In genomic region chr3:167031364-167032049, GRCh38 we compare ENCODE assay signal across 12 cellular contexts.
"Had no signal": no experiment of that assay in that cellular context is flagged by ENCODE, and none has a peak within 500 bp of the region (broad histone marks: within the 10 kb centered on the region; RNA-seq: fewer than 3 reads in every experiment).

No MANE protein-coding gene starts in this region.

- H3K27me3 Mint-ChIP-seq: activated CD4-positive, alpha-beta T cell treated with anti-CD3 and anti-CD28 coated beads, Interleukin-2, amount 10 ng/mL, durations not matched to agents 24 days and 14 days; stimulated activated naive CD8-positive, alpha-beta T cell treated with anti-CD3 and anti-CD28 coated beads, Interleukin-15, amount 100 ng/mL, for 72 hours had no signal

- H3K9me3 ChIP-seq: ascending aorta, prostate gland, spleen, upper lobe of left lung had no signal

- H3K4me1 Mint-ChIP-seq: activated CD4-positive, alpha-beta T cell treated with anti-CD3 and anti-CD28 coated beads, Interleukin-2, amount 10 ng/mL, durations not matched to agents 24 days and 14 days; stimulated activated naive CD8-positive, alpha-beta T cell treated with anti-CD3 and anti-CD28 coated beads, Interleukin-15, amount 100 ng/mL, for 72 hours had no signal

- H3K4me1 ChIP-seq: ascending aorta, prostate gland, spleen, upper lobe of left lung had no signal

- H3K9me3 Mint-ChIP-seq: activated CD4-positive, alpha-beta T cell treated with anti-CD3 and anti-CD28 coated beads, Interleukin-2, amount 10 ng/mL, durations not matched to agents 24 days and 14 days had no signal

- ATAC-seq: sciatic nerve; stimulated activated naive CD8-positive, alpha-beta T cell treated with anti-CD3 and anti-CD28 coated beads, Interleukin-15, amount 100 ng/mL, for 72 hours had no signal

- H3K27ac ChIP-seq: ascending aorta, cardiac muscle cell, dorsolateral prefrontal cortex, prostate gland, spleen, upper lobe of left lung had no signal

- H3K27me3 ChIP-seq: ascending aorta, cardiac muscle cell, spleen, upper lobe of left lung had no signal

- H3K4me3 ChIP-seq: ascending aorta, cardiac muscle cell, dorsolateral prefrontal cortex, prostate gland, spleen, upper lobe of left lung had no signal

- H3K36me3 ChIP-seq: ascending aorta, cardiac muscle cell, prostate gland, spleen, upper lobe of left lung had no signal

- H3K4me3 Mint-ChIP-seq: activated CD4-positive, alpha-beta T cell treated with anti-CD3 and anti-CD28 coated beads, Interleukin-2, amount 10 ng/mL, durations not matched to agents 24 days and 14 days; stimulated activated naive CD8-positive, alpha-beta T cell treated with anti-CD3 and anti-CD28 coated beads, Interleukin-15, amount 100 ng/mL, for 72 hours had no signal

- DNase-seq: activated CD4-positive, alpha-beta T cell treated with anti-CD3 and anti-CD28 coated beads, Interleukin-2, amount 10 ng/mL, durations not matched to agents 24 days and 14 days; activated CD4-positive, CD25-positive, alpha-beta regulatory T cell; activated CD8-positive, alpha-beta memory T cell treated with anti-CD3 and anti-CD28 coated beads for 24 hours; activated naive CD4-positive, alpha-beta T cell treated with Interleukin-2 at 50 U/mL for 16 hours; dorsolateral prefrontal cortex; spleen; stimulated activated naive CD8-positive, alpha-beta T cell treated with anti-CD3 and anti-CD28 coated beads, Interleukin-15, amount 100 ng/mL, for 72 hours; upper lobe of left lung had no signal
